1 cellular context compared by ENCODE assay signal in the genomic region with DNA sequence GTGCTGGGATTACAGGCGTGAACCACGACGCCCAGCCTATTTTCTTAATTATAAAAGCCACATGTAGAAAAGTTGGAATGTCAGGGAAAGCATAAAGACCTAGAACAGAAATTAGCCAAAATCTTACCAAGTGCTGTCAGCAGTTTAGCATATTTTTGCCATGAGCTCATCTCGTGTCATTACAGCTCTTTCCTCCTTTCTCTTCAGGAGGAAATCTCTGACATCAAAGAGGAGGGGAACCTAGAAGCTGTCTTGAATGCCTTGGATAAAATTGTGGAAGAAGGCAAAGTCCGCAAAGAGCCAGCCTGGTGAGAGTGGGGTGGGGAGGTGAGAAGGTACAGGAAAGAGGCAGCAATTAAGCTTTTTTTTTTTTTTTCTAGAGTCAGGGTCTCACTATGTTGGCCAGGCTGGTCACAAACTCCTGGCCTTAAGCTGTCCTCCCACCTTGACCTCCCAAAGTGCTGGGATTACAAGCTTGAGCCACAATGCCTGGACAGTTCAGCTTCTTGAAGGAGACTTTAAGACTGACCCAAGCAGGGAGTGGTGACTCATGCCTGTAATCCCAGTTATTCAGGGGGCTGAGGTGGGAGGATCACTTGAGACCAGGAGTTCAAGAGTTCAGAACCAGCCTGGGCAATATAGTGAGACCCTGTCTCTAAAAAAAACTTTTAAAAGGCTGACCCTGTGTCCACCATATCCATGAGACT.
A peak's percentile ranks its signal among the peaks of the same experiment; 100 is the strongest.
TF ChIP-seq lines count a peak whose summit lies in the region.

No MANE protein-coding gene starts in this region.

TF ChIP-seq in K562, 482 proteins besides CTCF, POLR2A, EP300 and RAD21:
- TF ChIP-seq EGR1 (conservative IDR thresholded peaks at IDR 0.05) (peak; percentile 31; the same call in 1 of the 2 replicates), ZNF121 (CRISPR knock-in tag; conservative IDR thresholded peaks at IDR 0.05) (peak; percentile 91), NR0B1 (IDR thresholded peaks at IDR 0.05; ENCODE audit: partially characterized antibody) (no peak), RBM25 (IDR thresholded peaks at IDR 0.05; ENCODE audit: low read depth, low read length, severe bottlenecking) (peak; percentile 45), ZBTB7A (IDR thresholded peaks at IDR 0.05; ENCODE audit: borderline replicate concordance, control insufficient read depth, low read depth, low read length) (0 out of 2 replicates have a peak, but pooled peaks have one; percentile 30), THRA (IDR thresholded peaks at IDR 0.05) (no peak)
- TF ChIP-seq, protein P1, sequence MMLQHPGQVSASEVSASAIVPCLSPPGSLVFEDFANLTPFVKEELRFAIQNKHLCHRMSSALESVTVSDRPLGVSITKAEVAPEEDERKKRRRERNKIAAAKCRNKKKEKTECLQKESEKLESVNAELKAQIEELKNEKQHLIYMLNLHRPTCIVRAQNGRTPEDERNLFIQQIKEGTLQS (IDR thresholded peaks at IDR 0.05) = 0 out of 2 replicates have a peak, but pooled peaks have one; percentile 27
- TF ChIP-seq, protein P1 (CRISPR knock-in tag; conservative IDR thresholded peaks at IDR 0.05) = no peak
